8 cellular contexts compared by ENCODE assay signal in the genomic region with DNA sequence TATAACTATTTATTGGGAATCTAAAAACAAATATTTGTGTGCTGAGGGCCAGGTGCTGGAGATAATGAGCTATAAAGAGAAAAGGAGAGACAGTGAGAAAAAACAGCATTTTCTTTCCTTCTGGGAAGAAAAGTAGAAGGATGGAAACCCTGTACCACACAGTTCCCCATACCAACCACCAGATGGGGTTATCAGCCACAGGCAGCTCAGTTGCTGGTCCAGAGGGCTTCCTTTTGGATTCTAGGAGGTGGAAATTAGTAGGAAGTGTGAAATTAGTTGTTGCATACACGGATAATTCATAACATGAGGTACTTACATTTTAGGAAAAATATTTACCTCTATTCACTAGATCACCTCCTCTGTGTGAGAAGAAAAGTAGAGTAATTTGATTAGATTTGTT.
DNase-seq lines count a peak whose midpoint lies in the region; ATAC-seq, FAIRE-seq and TF ChIP-seq lines count a peak whose summit lies in the region.

No MANE protein-coding gene starts in this region.

- H3K27me3 ChIP-seq in keratinocyte (ENCODE audit: control insufficient read depth, extremely low read depth, insufficient read depth, low read length): no peaks in the 10 kb centered on the region

- H3K9ac ChIP-seq in keratinocyte (ENCODE audit: control insufficient read depth, extremely low read depth, insufficient read depth, low read length): no peak overlapping the region

- no peak overlapping the region for H3K4me3 ChIP-seq in keratinocyte (ENCODE audit: control insufficient read depth in 2 of 3, extremely low read depth in 1 of 3, insufficient read depth in 2 of 3, low read depth in 1 of 3, low read length in 3 of 3)
- no peak overlapping the region for H3K4me3 ChIP-seq in lower leg skin (ENCODE audit: low read depth, poor library complexity, severe bottlenecking)

- no peak overlapping the region for H3K4me2 ChIP-seq in keratinocyte (ENCODE audit: control insufficient read depth, extremely low read depth, insufficient read depth, low read depth, low read length)

- no peaks in the 10 kb centered on the region for H3K9me3 ChIP-seq in keratinocyte (ENCODE audit: control insufficient read depth, low read depth, low read length)

- TF ChIP-seq CTCF in keratinocyte (optimal IDR thresholded peaks at IDR 0.05 in 1 of 3, IDR thresholded peaks at IDR 0.05 in 1 of 3, conservative IDR thresholded peaks at IDR 0.05 in 1 of 3; ENCODE audit: extremely low read depth in 1 of 3, insufficient read depth in 2 of 3, low read length in 3 of 3): peak; percentile 62 to 83 (median 66)
- no peak for TF ChIP-seq CTCF in lower leg skin (IDR thresholded peaks at IDR 0.05)

- no peaks in the 10 kb centered on the region for H3K79me2 ChIP-seq in keratinocyte (ENCODE audit: control insufficient read depth, insufficient read depth, low read length)

- H3K9me1 ChIP-seq in keratinocyte (ENCODE audit: control insufficient read depth, extremely low read depth, insufficient read depth, low read length): no peaks in the 10 kb centered on the region

- intact Hi-C loops in head of caudate nucleus (cut with DNase I) (no loop called here), lower leg skin (cut with DNase I; ENCODE audit: low total_unique reads) (no loop called here)

- TF ChIP-seq POLR2A in H54 (IDR thresholded peaks at IDR 0.05; ENCODE audit: low read depth, low read length): no peak
- TF ChIP-seq POLR2A in lower leg skin (IDR thresholded peaks at IDR 0.05): no peak

- FAIRE-seq in H54 (lab: Jason Lieb, UNC): peak; percentile 91
- peak; percentile 23 for FAIRE-seq in keratinocyte (lab: Jason Lieb, UNC)

- H3K36me3 ChIP-seq in keratinocyte (ENCODE audit: control insufficient read depth in 2 of 2, extremely low read depth in 1 of 2, insufficient read depth in 2 of 2, low read length in 2 of 2): peaks cover 0 to 3% of the 10 kb centered on the region in 2 experiments

- H2AFZ ChIP-seq in keratinocyte (ENCODE audit: control insufficient read depth, low read length): no peak overlapping the region

- 63 to 78% methylated on average over 1 of the region's 1 CpG for WGBS in lower leg skin, 2 donors

- H3K27ac ChIP-seq in keratinocyte (ENCODE audit: control insufficient read depth, insufficient read depth, low read length): no peak overlapping the region

- DNase-seq in CD1c-positive myeloid dendritic cell (ENCODE audit: extremely low spot score) (peak; percentile 21), H54 (ENCODE audit: insufficient read length, low spot score) (no peak), SW480 (ENCODE audit: low spot score) (peak; percentile 22), keratinocyte (ENCODE audit: low read depth, low spot score) (no peak), amygdala (lab: John Stamatoyannopoulos, UW) (no peak), head of caudate nucleus (no peak), lower leg skin (ENCODE audit: low spot score in 2 of 2) (no peak)

- dilution Hi-C loops in keratinocyte (cut with MboI; ENCODE audit: extremely low pct_ligation_motif_present, low sequenced_read_pairs): no loop called here

- ATAC-seq in HG03159 (IDR thresholded peaks at IDR 0.05; ENCODE audit: unreplicated experiment): no peak

- no peaks in the 10 kb centered on the region for H4K20me1 ChIP-seq in keratinocyte (ENCODE audit: control insufficient read depth, extremely low read depth, insufficient read depth, low read length)

- peaks cover 13% of the 10 kb centered on the region for H3K4me1 ChIP-seq in keratinocyte (ENCODE audit: control insufficient read depth, extremely low read depth, insufficient read depth, low read length)

Comparison
In these comparisons a context has a peak if more than half of its experiments do, and no peak if none do; other contexts are left out.
1. DNase-seq: peak in CD1c-positive myeloid dendritic cell (single experiment) and SW480 (single experiment); none in H54 (single experiment), keratinocyte (single experiment), amygdala (0 of 56), head of caudate nucleus (0 of 42) and lower leg skin (0 of 2).
2. CTCF ChIP-seq: peak in keratinocyte (3 of 3); none in lower leg skin (0 of 3).